Comparison of ENCODE assay signal across 8 cellular contexts in genomic region chr1:51517361-51518032, GRCh38. TPM values are rescaled to one million over a fixed set of nuclear protein-coding genes. Genes with fewer than 3 reads are reported as not detected.
A peak's percentile ranks its signal among the peaks of the same experiment; 100 is the strongest.
DNase-seq lines count a peak whose midpoint lies in the region; ATAC-seq and TF ChIP-seq lines count a peak whose summit lies in the region.

No MANE protein-coding gene starts in this region.

- H2AFZ ChIP-seq in PC-9 (peak overlapping the region; percentile 90), neural cell (ENCODE audit: low read depth, low read length) (no peak overlapping the region)

- H3F3A ChIP-seq in PC-9 (ENCODE audit: insufficient read depth, low read depth): peaks cover 34% of the 10 kb centered on the region; the same call in 1 of the 2 replicates
- H3F3A ChIP-seq in neural cell (ENCODE audit: insufficient read depth, low read length, poor library complexity, severe bottlenecking): no peaks in the 10 kb centered on the region

- ATAC-seq in HG03521 (IDR thresholded peaks at IDR 0.05; ENCODE audit: unreplicated experiment): no peak
- no peak for ATAC-seq in GM19452 (IDR thresholded peaks at IDR 0.05; ENCODE audit: unreplicated experiment)

- H3K9me2 ChIP-seq in PC-9 (ENCODE audit: insufficient read depth) (no peaks in the 10 kb centered on the region), neural cell (ENCODE audit: insufficient read depth, low read length) (no peaks in the 10 kb centered on the region)

- peak overlapping the region; percentile 72 for H3K27ac ChIP-seq in PC-9
- no peak overlapping the region for H3K27ac ChIP-seq in neural cell (ENCODE audit: low read length)

- no peaks in the 10 kb centered on the region for H4K20me1 ChIP-seq in PC-9 (ENCODE audit: insufficient read depth)
- H4K20me1 ChIP-seq in neural cell (ENCODE audit: insufficient read depth): no peaks in the 10 kb centered on the region

- H3K9me3 ChIP-seq in PC-9 (ENCODE audit: insufficient read depth, low read depth) (no peaks in the 10 kb centered on the region), endocrine pancreas (ENCODE audit: control insufficient read depth, low read length) (no peaks in the 10 kb centered on the region), neural cell (ENCODE audit: low read length) (no peaks in the 10 kb centered on the region)

- H3K9ac ChIP-seq in endocrine pancreas (ENCODE audit: control insufficient read depth, insufficient read depth, low read length): peak overlapping the region; percentile 95
- no peak overlapping the region for H3K9ac ChIP-seq in neural cell (ENCODE audit: low read length)

- TSS peak; percentile 43 for BruUV-seq in PC-9 (replicated peaks; lab: Mats Ljungman, UMichigan)

- intact Hi-C loops in PC-9 (cut with micrococcal nuclease; ENCODE audit: unreplicated experiment): loop anchor here (2.0 kb wide), 2 partner anchors 41 to 49 kb away; no protein-coding TSS in a partner anchor

- H3K36me3 ChIP-seq in PC-9 (ENCODE audit: low read depth) (no peaks in the 10 kb centered on the region), endocrine pancreas (ENCODE audit: control insufficient read depth, insufficient read depth, low read length) (no peaks in the 10 kb centered on the region), neural cell (ENCODE audit: insufficient read depth, low read length) (no peaks in the 10 kb centered on the region)

- TF ChIP-seq RAD21 in neural cell (conservative IDR thresholded peaks at IDR 0.05): no peak

- no peaks in the 10 kb centered on the region for H3K27me3 ChIP-seq in PC-9 (ENCODE audit: insufficient read depth, low read depth)
- no peaks in the 10 kb centered on the region for H3K27me3 ChIP-seq in endocrine pancreas (ENCODE audit: control insufficient read depth, insufficient read depth, low read length)
- H3K27me3 ChIP-seq in neural cell (ENCODE audit: insufficient read depth, low read depth, low read length): peaks cover 7% of the 10 kb centered on the region

- DNase-seq in DMS 273 (lab: John Stamatoyannopoulos, UW; ENCODE audit: unreplicated experiment) (peak; percentile 53), DMS 273 treated with DMSO at 0.1 percent for 48 hours (lab: John Stamatoyannopoulos, UW) (no peak), PC-9 (no peak), occipital lobe (lab: John Stamatoyannopoulos, UW) (no peak)

- POLR2A ChIA-PET in PC-9 (lab: Charles Lee; ENCODE audit: unreplicated experiment): no interaction called here

- H3K4me1 ChIP-seq in PC-9 (replicated peaks; ENCODE audit: insufficient read depth) (peaks cover 42% of the 10 kb centered on the region), endocrine pancreas (ENCODE audit: control insufficient read depth, insufficient read depth, low read length) (peaks cover 15% of the 10 kb centered on the region)

- H3K79me2 ChIP-seq in PC-9 (ENCODE audit: low read depth) (peaks cover 60% of the 10 kb centered on the region), neural cell (replicated peaks; ENCODE audit: insufficient read depth, low read length) (peaks cover 17% of the 10 kb centered on the region)

- no peak for TF ChIP-seq EP300 in neural cell (conservative IDR thresholded peaks at IDR 0.05; ENCODE audit: poor library complexity, severe bottlenecking)

- TF ChIP-seq CTCF in PC-9 (conservative IDR thresholded peaks at IDR 0.05) (no peak), neural cell (IDR thresholded peaks at IDR 0.05; ENCODE audit: poor library complexity, severe bottlenecking) (no peak)

- H3K4me2 ChIP-seq in PC-9 (peak overlapping the region; percentile 91), neural cell (ENCODE audit: low read length) (no peak overlapping the region)

- CTCF ChIA-PET in PC-9 (lab: Charles Lee): no interaction called here

- H3K4me3 ChIP-seq in PC-9 (peak overlapping the region; percentile 100), endocrine pancreas (ENCODE audit: control insufficient read depth, insufficient read depth, low read length) (peak overlapping the region; percentile 84), neural cell (ENCODE audit: low read length) (peak overlapping the region; percentile 71)

TF ChIP-seq in neural cell, 6 proteins besides CTCF, POLR2A, EP300 and RAD21:
- TF ChIP-seq TAF1 (IDR thresholded peaks at IDR 0.05; ENCODE audit: low read depth): no peak
- TF ChIP-seq REST (IDR thresholded peaks at IDR 0.05; ENCODE audit: borderline replicate concordance): no peak
- TF ChIP-seq EZH2 (IDR thresholded peaks at IDR 0.05; ENCODE audit: borderline replicate concordance, insufficient read depth, low read length, poor library complexity, severe bottlenecking): no peak
- no peak for TF ChIP-seq SMC3 (conservative IDR thresholded peaks at IDR 0.05; ENCODE audit: poor library complexity)
- TF ChIP-seq POLR2AphosphoS5 (IDR thresholded peaks at IDR 0.05): no peak
- TF ChIP-seq MXI1 (conservative IDR thresholded peaks at IDR 0.05; ENCODE audit: poor library complexity, severe bottlenecking): no peak

RNA-seq across cellular contexts. Expression of gene EPS15, which starts 1.6 kb away (rescaled TPM):
- 60.1 and 61.0 TPM in 2 replicates for total RNA-seq in PC-9 (2021)
- 91.9 and 101 TPM in 2 replicates for polyA plus RNA-seq in neural cell
- 207 and 219 TPM in 2 replicates for polyA minus RNA-seq in neural cell
- 189 TPM for total RNA-seq in occipital lobe
